ENCODE assay signal across 1 cellular context in genomic region chr17:4795168-4795567, GRCh38.
TF ChIP-seq lines count a peak whose summit lies in the region.

No MANE protein-coding gene starts in this region.

TF ChIP-seq in WTC11, 78 proteins besides CTCF, POLR2A, EP300 and RAD21 (continued from another document):
- no peak for TF ChIP-seq MLX (CRISPR knock-in tag; IDR thresholded peaks at IDR 0.05)
- no peak for TF ChIP-seq HMGA2 (CRISPR knock-in tag; IDR thresholded peaks at IDR 0.05)
